21 cellular contexts compared by ENCODE assay signal in the genomic region with DNA sequence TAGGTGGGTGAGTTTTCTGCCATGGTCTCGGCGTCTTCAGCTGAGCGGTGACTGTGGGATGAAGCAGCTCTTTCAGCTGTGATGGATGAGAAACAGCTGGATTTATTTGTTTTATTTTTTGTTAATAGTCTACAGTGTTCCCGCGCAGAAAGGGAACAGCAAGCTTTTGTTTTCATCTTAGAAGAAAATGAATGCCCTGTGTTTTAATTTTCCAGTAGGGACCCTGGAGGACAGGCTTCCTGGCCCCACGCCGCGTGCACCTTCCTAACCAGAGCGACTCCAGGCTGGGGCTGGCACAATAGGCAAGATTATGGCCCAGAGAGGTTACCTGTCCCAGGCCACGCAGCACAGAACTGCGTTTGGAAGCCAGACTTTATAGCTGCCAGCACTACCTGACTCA. TPM values are rescaled to one million over a fixed set of nuclear protein-coding genes. Genes with fewer than 3 reads are reported as not detected.
A peak's percentile ranks its signal among the peaks of the same experiment; 100 is the strongest.
DNase-seq lines count a peak whose midpoint lies in the region; ATAC-seq and TF ChIP-seq lines count a peak whose summit lies in the region.
"Had no signal": no experiment of that assay in that cellular context is flagged by ENCODE, and none has a peak within 500 bp of the region (broad histone marks: within the 10 kb centered on the region; RNA-seq: fewer than 3 reads in every experiment).

No MANE protein-coding gene starts in this region.

- no peak overlapping the region for H2BK120ac ChIP-seq in H9 (ENCODE audit: low read depth, low read length, poor library complexity, severe bottlenecking)

- H3K27me3 ChIP-seq in SJCRH30 (no peaks in the 10 kb centered on the region), prostate gland (replicated peaks; ENCODE audit: insufficient read depth) (no peaks in the 10 kb centered on the region), left lung (no peaks in the 10 kb centered on the region), H9 (ENCODE audit: insufficient read depth, low read length) (no peaks in the 10 kb centered on the region)

- H2BK15ac ChIP-seq in H9 (ENCODE audit: low read depth, low read length), result no peak overlapping the region

- no peak overlapping the region for H3K23ac ChIP-seq in H9 (ENCODE audit: insufficient read length, low read depth, low read length)

- H3K4me3 ChIP-seq in SJCRH30, result no peak overlapping the region
- no peak overlapping the region for H3K4me3 ChIP-seq in prostate gland
- no peak overlapping the region for H3K4me3 ChIP-seq in left lung
- H3K4me3 ChIP-seq: A549 had no signal

- H3K79me1 ChIP-seq in H9 (ENCODE audit: insufficient read depth, low read depth, low read length, poor library complexity, severe bottlenecking), result no peaks in the 10 kb centered on the region

- H3K27ac Mint-ChIP-seq in H9, result peak overlapping the region in 1 of 3 experiments; percentile 44; a peak in 1 of 7 replicates

- H2BK20ac ChIP-seq in H9 (ENCODE audit: low read depth, low read length, poor library complexity, severe bottlenecking), result no peak overlapping the region

- no peaks in the 10 kb centered on the region for H3K23me2 ChIP-seq in H9 (ENCODE audit: insufficient read length, low read depth, low read length, poor library complexity, severe bottlenecking)

- H3T11ph ChIP-seq in H9 (ENCODE audit: low read length), result no peak overlapping the region

- no peak for TF ChIP-seq CTCF in prostate gland (IDR thresholded peaks at IDR 0.05)
- TF ChIP-seq CTCF in left lung (IDR thresholded peaks at IDR 0.05), result no peak
- TF ChIP-seq CTCF in H9 (conservative IDR thresholded peaks at IDR 0.05), result no peak

- no peaks in the 10 kb centered on the region for H3K9me3 Mint-ChIP-seq in H9
- H3K9me3 Mint-ChIP-seq: CD14-positive monocyte had no signal

- H3K36me3 Mint-ChIP-seq in H9 (ENCODE audit: insufficient read depth in 1 of 3, low read depth in 3 of 3), result peaks cover 11 to 52% (median 52%) of the 10 kb centered on the region in 3 experiments; a peak in 6 of 7 replicates
- H3K36me3 Mint-ChIP-seq: CD14-positive monocyte had no signal

- intact Hi-C loops in prostate gland (cut with DNase I), result no loop called here
- intact Hi-C loops in left lung (cut with DNase I), result no loop called here

- H4K5ac ChIP-seq in H9 (ENCODE audit: insufficient read length, low read depth, low read length), result no peak overlapping the region

- H3K56ac ChIP-seq in H9 (ENCODE audit: insufficient read length, low read depth, low read length), result no peak overlapping the region

- H3K9me3 ChIP-seq in SJCRH30 (replicated peaks) (no peaks in the 10 kb centered on the region), prostate gland (no peaks in the 10 kb centered on the region), left lung (no peaks in the 10 kb centered on the region), H9 (ENCODE audit: control insufficient read depth, low read depth, low read length) (no peaks in the 10 kb centered on the region)
- H3K9me3 ChIP-seq: A549 had no signal

- TF ChIP-seq POLR2A in prostate gland (IDR thresholded peaks at IDR 0.05), result no peak

- no peak for ATAC-seq in left lung
- ATAC-seq: A549, Panc1 had no signal

- peaks cover 61% of the 10 kb centered on the region for H3K36me3 ChIP-seq in SJCRH30
- H3K36me3 ChIP-seq in prostate gland, result peaks cover 3 to 5% of the 10 kb centered on the region in 2 donors
- H3K36me3 ChIP-seq in left lung, result peaks cover 0 to 48% of the 10 kb centered on the region in 2 donors

- H3K79me2 ChIP-seq in H9 (ENCODE audit: insufficient read depth, low read length), result no peaks in the 10 kb centered on the region

- H4K8ac ChIP-seq in H9 (replicated peaks; ENCODE audit: insufficient read length, low read depth, low read length), result no peak overlapping the region

- no peak overlapping the region for H3K4ac ChIP-seq in H9 (ENCODE audit: low read depth, low read length)

- H3K4me1 ChIP-seq in SJCRH30, result peaks cover 28% of the 10 kb centered on the region
- no peaks in the 10 kb centered on the region for H3K4me1 ChIP-seq in prostate gland (replicated peaks)
- H3K4me1 ChIP-seq in left lung, result no peaks in the 10 kb centered on the region
- no peaks in the 10 kb centered on the region for H3K4me1 ChIP-seq in H9 (ENCODE audit: insufficient read depth, low read length)
- H3K4me1 ChIP-seq: A549 had no signal

- 59% methylated on average over 11 of the region's 11 CpGs for WGBS in prostate gland
- no CpG with 5 or more reads among the region's 11 CpGs for WGBS in H9 (ENCODE audit: extremely low coverage, insufficient read length, low lambda C conversion rate)

- no peak overlapping the region for H3K4me2 ChIP-seq in H9 (ENCODE audit: insufficient read depth, insufficient read length, low read length)
- H3K4me2 ChIP-seq: A549 had no signal

- H3K18ac ChIP-seq in H9 (ENCODE audit: insufficient read length, low read depth, low read length), result no peak overlapping the region

- H3K27ac ChIP-seq in SJCRH30 (peak overlapping the region; percentile 86), prostate gland (peak overlapping the region; percentile 36 to 42), left lung (no peak overlapping the region), H9 (ENCODE audit: insufficient read length, low read depth, low read length) (no peak overlapping the region)
- H3K27ac ChIP-seq: A549, HL-60 had no signal

- peak; percentile 64 for DNase-seq in COLO829 (ENCODE audit: low spot score)
- DNase-seq in SJCRH30, result peak; percentile 71 to 90
- DNase-seq in foreskin melanocyte, result peak; percentile 33
- DNase-seq in prostate gland (ENCODE audit: low spot score), result no peak
- no peak for DNase-seq in stimulated activated naive CD4-positive, alpha-beta T cell treated with Interleukin-2 at 50 U/mL for 16 hours (lab: John Stamatoyannopoulos, UW)
- DNase-seq in left lung, result no peak
- DNase-seq in HCEC 1CT, result no peak
- DNase-seq in H9, result no peak
- DNase-seq: DMS79 treated with DMSO at 0.1 percent for 48 hours, GDM1, KG1, NCI-H1092, NCI-H1930, NCI-H2171, NCI-H446 treated with DMSO at 0.1 percent for 48 hours, NCI-H82, SHP77 had no signal

- no peak overlapping the region for H2BK5ac ChIP-seq in H9 (ENCODE audit: insufficient read length, low read length)

- no peaks in the 10 kb centered on the region for H4K20me1 ChIP-seq in H9 (ENCODE audit: control insufficient read depth, insufficient read depth, insufficient read length)

- H3K9ac ChIP-seq in H9 (ENCODE audit: extremely low read depth, insufficient read length, low read length), result no peak overlapping the region

- H3K4me3 Mint-ChIP-seq in H9, result no peak overlapping the region; a peak in 1 of 5 replicates
- H3K4me3 Mint-ChIP-seq: CD14-positive monocyte had no signal

- no peak overlapping the region for H4K91ac ChIP-seq in H9 (ENCODE audit: insufficient read length, low read depth, low read length)

- no peak overlapping the region for H2BK12ac ChIP-seq in H9 (ENCODE audit: insufficient read length, low read depth, low read length)

- H3K14ac ChIP-seq in H9 (ENCODE audit: insufficient read depth, low read length), result no peak overlapping the region

- H3K4me1 Mint-ChIP-seq in H9, result no peaks in the 10 kb centered on the region
- H3K4me1 Mint-ChIP-seq: CD14-positive monocyte had no signal

- H3K27me3 Mint-ChIP-seq in H9 (ENCODE audit: low read depth), result no peaks in the 10 kb centered on the region; the same call in 1 of the 2 replicates

- no peak overlapping the region for H2AK5ac ChIP-seq in H9 (ENCODE audit: insufficient read length, low read length)

- H2AFZ ChIP-seq in H9 (ENCODE audit: low read length), result no peak overlapping the region

RNA-seq across cellular contexts. Expression of a gene that starts 57.7 kb away (rescaled TPM):
- 49.3 and 58.8 TPM in 2 replicates for total RNA-seq in SJCRH30 (2014; rRNA removed; shearing (Covaris generic))
- total RNA-seq in prostate gland, result 10 to 100 TPM; 24.0 to 36.6 TPM
- 10 to 100 TPM; 20.8 to 28.3 TPM for total RNA-seq in left lung
- total RNA-seq in H9 (2021), result 34.3 and 39.9 TPM in 2 replicates

Comparison
In these comparisons a context has a peak if more than half of its experiments do, and no peak if none do; other contexts are left out.
1. DNase-seq: peak in COLO829 (single experiment), SJCRH30 (2 of 2) and foreskin melanocyte (single experiment); none in prostate gland (single experiment), stimulated activated naive CD4-positive, alpha-beta T cell treated with Interleukin-2 at 50 U/mL for 16 hours (single experiment), left lung (0 of 2), HCEC 1CT (single experiment) and H9 (single experiment).
2. H3K27ac ChIP-seq: peak in SJCRH30 (single experiment) and prostate gland (2 of 2); none in left lung (0 of 2) and H9 (single experiment).